In the genomic region with DNA sequence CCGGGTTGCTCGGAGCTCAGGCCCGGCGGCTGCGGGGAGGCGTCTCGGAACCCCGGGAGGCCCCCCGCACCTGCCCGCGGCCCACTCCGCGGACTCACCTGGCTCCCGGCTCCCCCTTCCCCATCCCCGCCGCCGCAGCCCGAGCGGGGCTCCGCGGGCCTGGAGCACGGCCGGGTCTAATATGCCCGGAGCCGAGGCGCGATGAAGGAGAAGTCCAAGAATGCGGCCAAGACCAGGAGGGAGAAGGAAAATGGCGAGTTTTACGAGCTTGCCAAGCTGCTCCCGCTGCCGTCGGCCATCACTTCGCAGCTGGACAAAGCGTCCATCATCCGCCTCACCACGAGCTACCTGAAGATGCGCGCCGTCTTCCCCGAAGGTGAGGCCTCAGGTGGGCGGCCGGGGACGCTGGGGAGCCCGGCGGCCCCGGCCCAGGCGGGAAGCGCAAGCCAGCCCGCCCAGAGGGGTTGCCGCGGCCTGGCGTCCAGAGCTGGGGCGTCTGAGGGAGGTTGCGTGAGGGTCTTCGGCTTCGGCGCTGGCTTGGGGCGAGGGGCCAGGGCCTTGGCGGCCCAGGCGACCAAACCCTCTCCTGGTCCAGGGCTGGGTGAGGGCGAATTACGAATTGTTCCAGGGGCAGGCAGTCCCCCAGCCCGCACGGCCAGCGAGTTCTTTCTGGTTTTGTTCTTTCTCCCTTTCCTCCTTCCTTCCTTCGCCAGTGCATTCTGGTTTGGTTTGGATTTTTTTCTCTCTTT, we compare ENCODE assay signal across 8 cellular contexts. TPM values are rescaled to one million over a fixed set of nuclear protein-coding genes. Genes with fewer than 3 reads are reported as not detected.
DNase-seq lines count a peak whose midpoint lies in the region; ATAC-seq, FAIRE-seq and TF ChIP-seq lines count a peak whose summit lies in the region.

No MANE protein-coding gene starts in this region.

- no peaks in the 10 kb centered on the region for H3K9me3 ChIP-seq in heart right ventricle

- TF ChIP-seq CTCF in heart right ventricle (IDR thresholded peaks at IDR 0.05): no peak

- FAIRE-seq in urothelium cell line (lab: Jason Lieb, UNC): no peak

- ATAC-seq in heart right ventricle (no peak), left cardiac atrium (no peak), memory B cell (ENCODE audit: low read depth) (no peak), left lobe of liver (no peak)
- no peak for ATAC-seq in activated T-cell treated with anti-CD3 and anti-CD28 coated beads, Interleukin-2, amount 50 U/mL, for 72 hours (replicated peaks in 1 of 2)

- H3K27ac ChIP-seq in heart right ventricle: no peak overlapping the region

- H3K4me1 ChIP-seq in heart right ventricle: peaks cover 18 to 66% (median 52%) of the 10 kb centered on the region in 9 donors

- H3K27ac Mint-ChIP-seq in activated T-cell treated with anti-CD3 and anti-CD28 coated beads, Interleukin-2, amount 50 U/mL, for 72 hours: peak overlapping the region; percentile 41
- no peak overlapping the region for H3K27ac Mint-ChIP-seq in memory B cell

- intact Hi-C loops in heart right ventricle (cut with DNase I): no loop called here
- intact Hi-C loops in left cardiac atrium (cut with DNase I): no loop called here

- 4 to 5% methylated on average over 60 to 67 of the region's 67 CpGs for WGBS in heart right ventricle, 2 donors

- H3K27me3 ChIP-seq in heart right ventricle: peaks cover 86 to 100% (median 100%) of the 10 kb centered on the region in 7 donors

- H3K27me3 Mint-ChIP-seq in activated T-cell treated with anti-CD3 and anti-CD28 coated beads, Interleukin-2, amount 50 U/mL, for 72 hours (ENCODE audit: low read depth): peaks cover 71% of the 10 kb centered on the region
- H3K27me3 Mint-ChIP-seq in memory B cell: peaks cover 32% of the 10 kb centered on the region

- H3K4me3 Mint-ChIP-seq in activated T-cell treated with anti-CD3 and anti-CD28 coated beads, Interleukin-2, amount 50 U/mL, for 72 hours: peak overlapping the region; percentile 89 to 90
- H3K4me3 Mint-ChIP-seq in memory B cell: peak overlapping the region; percentile 74

- H3K36me3 Mint-ChIP-seq in activated T-cell treated with anti-CD3 and anti-CD28 coated beads, Interleukin-2, amount 50 U/mL, for 72 hours (ENCODE audit: insufficient read depth in 2 of 2): peaks cover 0 to 5% of the 10 kb centered on the region in 2 donors
- peaks cover 5% of the 10 kb centered on the region for H3K36me3 Mint-ChIP-seq in memory B cell

- H3K36me3 ChIP-seq in heart right ventricle: no peaks in the 10 kb centered on the region

- peak overlapping the region; percentile 35 to 58 (median 50) for H3K4me3 ChIP-seq in heart right ventricle

- DNase-seq in heart right ventricle (no peak), left cardiac atrium (no peak), memory B cell (ENCODE audit: low spot score in 2 of 2) (no peak), urothelium cell line (ENCODE audit: low spot score) (peak; percentile 4), iPS-NIHi7 (ENCODE audit: extremely low spot score) (no peak), Kasumi-1 (lab: John Stamatoyannopoulos, UW) (no peak), left lobe of liver (ENCODE audit: low spot score) (no peak)
- no peak for DNase-seq in activated T-cell treated with anti-CD3 and anti-CD28 coated beads, Interleukin-2, amount 50 U/mL, for 72 hours

- no peaks in the 10 kb centered on the region for H3K9me3 Mint-ChIP-seq in activated T-cell treated with anti-CD3 and anti-CD28 coated beads, Interleukin-2, amount 50 U/mL, for 72 hours
- no peaks in the 10 kb centered on the region for H3K9me3 Mint-ChIP-seq in memory B cell

- H3K4me1 Mint-ChIP-seq in activated T-cell treated with anti-CD3 and anti-CD28 coated beads, Interleukin-2, amount 50 U/mL, for 72 hours (ENCODE audit: low read depth): peaks cover 23% of the 10 kb centered on the region
- H3K4me1 Mint-ChIP-seq in memory B cell: peaks cover 8% of the 10 kb centered on the region

RNA-seq across cellular contexts. Expression of a gene that starts 0.8 kb away (rescaled TPM):
- total RNA-seq in heart right ventricle: under 1 TPM in 2 of 10 donors, not detected in 8; 0.15 to 0.16 TPM
- under 1 TPM in 1 of 2 donors, not detected in 1; 0.01 TPM for polyA plus RNA-seq in heart right ventricle
- not detected for total RNA-seq in left cardiac atrium
- total RNA-seq in activated T-cell treated with anti-CD3 and anti-CD28 coated beads, Interleukin-2, amount 50 U/mL, for 72 hours: 1 to 10 TPM; 1.9 to 4.1 TPM
- total RNA-seq in left lobe of liver: not detected
